1 cellular context compared by ENCODE assay signal in genomic region chr22:29022101-29022817, GRCh38.
TF ChIP-seq lines count a peak whose summit lies in the region.

No MANE protein-coding gene starts in this region.

TF ChIP-seq in HepG2, 621 proteins besides CTCF, POLR2A, EP300 and RAD21 (continued from another document):
- peak; percentile 66 for TF ChIP-seq GATAD2A (CRISPR knock-in tag; IDR thresholded peaks at IDR 0.05)
- 0 out of 2 replicates have a peak, but pooled peaks have one; percentile 21 for TF ChIP-seq MLX (CRISPR knock-in tag; IDR thresholded peaks at IDR 0.05)
- TF ChIP-seq TBX2 (CRISPR knock-in tag; IDR thresholded peaks at IDR 0.05; ENCODE audit: borderline replicate concordance): peak; percentile 37; the same call in 1 of the 2 replicates
- peak; percentile 74 for TF ChIP-seq NR2F6 (IDR thresholded peaks at IDR 0.05)
- peak; percentile 69 for TF ChIP-seq NR2F6 (CRISPR knock-in tag; IDR thresholded peaks at IDR 0.05)
- no peak for TF ChIP-seq ARHGAP35 (CRISPR knock-in tag; IDR thresholded peaks at IDR 0.05; ENCODE audit: borderline replicate concordance)
- peak; percentile 69 for TF ChIP-seq POLR2G (IDR thresholded peaks at IDR 0.05; ENCODE audit: low read depth, low read length)
- peak; percentile 92; the same call in 1 of the 2 replicates for TF ChIP-seq ZNF317 (CRISPR knock-in tag; IDR thresholded peaks at IDR 0.05)
- TF ChIP-seq PRDM15 (CRISPR knock-in tag; IDR thresholded peaks at IDR 0.05): peak; percentile 45; the same call in 1 of the 2 replicates
- TF ChIP-seq NR2F1 (CRISPR knock-in tag; IDR thresholded peaks at IDR 0.05): peak in 1 of 2 experiments; percentile 35; a peak in 1 of 4 replicates
- 0 out of 2 replicates have a peak, but pooled peaks have one; percentile 25 for TF ChIP-seq ZKSCAN8 (CRISPR knock-in tag; IDR thresholded peaks at IDR 0.05; ENCODE audit: borderline replicate concordance)
- TF ChIP-seq ZFX (CRISPR knock-in tag; IDR thresholded peaks at IDR 0.05; ENCODE audit: low read depth): 0 out of 2 replicates have a peak, but pooled peaks have one; percentile 18
- TF ChIP-seq ATF1 (CRISPR knock-in tag; IDR thresholded peaks at IDR 0.05): 0 out of 2 replicates have a peak, but pooled peaks have one; percentile 30
- TF ChIP-seq ZBTB20 (CRISPR knock-in tag; IDR thresholded peaks at IDR 0.05; ENCODE audit: borderline replicate concordance, low read depth): no peak
- TF ChIP-seq ZNF510 (CRISPR knock-in tag; IDR thresholded peaks at IDR 0.05; ENCODE audit: low read depth): no peak
- 0 out of 2 replicates have a peak, but pooled peaks have one; percentile 23 for TF ChIP-seq PPARG (CRISPR knock-in tag; conservative IDR thresholded peaks at IDR 0.05)
- TF ChIP-seq DR1 (CRISPR knock-in tag; IDR thresholded peaks at IDR 0.05): no peak
- no peak for TF ChIP-seq SOX6 (IDR thresholded peaks at IDR 0.05)
- TF ChIP-seq SOX6 (CRISPR knock-in tag; IDR thresholded peaks at IDR 0.05): peak; percentile 46; the same call in 1 of the 2 replicates
- TF ChIP-seq HNF1B (CRISPR knock-in tag; IDR thresholded peaks at IDR 0.05): peak; percentile 90
- TF ChIP-seq ZNF362 (CRISPR knock-in tag; IDR thresholded peaks at IDR 0.05; ENCODE audit: borderline replicate concordance): peak; percentile 72; the same call in 1 of the 2 replicates
- TF ChIP-seq ZNF605 (CRISPR knock-in tag; IDR thresholded peaks at IDR 0.05): 0 out of 2 replicates have a peak, but pooled peaks have one; percentile 7
- TF ChIP-seq FOXP4 (CRISPR knock-in tag; IDR thresholded peaks at IDR 0.05): 0 out of 2 replicates have a peak, but pooled peaks have one; percentile 32
- no peak; the same call in 1 of the 2 replicates for TF ChIP-seq SMYD3 (CRISPR knock-in tag; IDR thresholded peaks at IDR 0.05)
- 0 out of 2 replicates have a peak, but pooled peaks have one; percentile 28 for TF ChIP-seq YEATS4 (CRISPR knock-in tag; IDR thresholded peaks at IDR 0.05; ENCODE audit: borderline replicate concordance)
- TF ChIP-seq ERF (CRISPR knock-in tag; IDR thresholded peaks at IDR 0.05): no peak
- TF ChIP-seq TAF15 (IDR thresholded peaks at IDR 0.05; ENCODE audit: low read depth, low read length, poor library complexity, severe bottlenecking): no peak
- peak; percentile 75 for TF ChIP-seq POLR2AphosphoS5 (IDR thresholded peaks at IDR 0.05; ENCODE audit: low read depth, low read length)
- TF ChIP-seq ZNF652 (CRISPR knock-in tag; IDR thresholded peaks at IDR 0.05; ENCODE audit: borderline replicate concordance, low read depth): peak; percentile 84; the same call in 1 of the 2 replicates
- TF ChIP-seq SOX5 (CRISPR knock-in tag; IDR thresholded peaks at IDR 0.05; ENCODE audit: borderline replicate concordance): 0 out of 2 replicates have a peak, but pooled peaks have one; percentile 38
- peak; percentile 76 for TF ChIP-seq RARA (CRISPR knock-in tag; IDR thresholded peaks at IDR 0.05)
